ENCODE assay signal across 8 cellular contexts in the genomic region with DNA sequence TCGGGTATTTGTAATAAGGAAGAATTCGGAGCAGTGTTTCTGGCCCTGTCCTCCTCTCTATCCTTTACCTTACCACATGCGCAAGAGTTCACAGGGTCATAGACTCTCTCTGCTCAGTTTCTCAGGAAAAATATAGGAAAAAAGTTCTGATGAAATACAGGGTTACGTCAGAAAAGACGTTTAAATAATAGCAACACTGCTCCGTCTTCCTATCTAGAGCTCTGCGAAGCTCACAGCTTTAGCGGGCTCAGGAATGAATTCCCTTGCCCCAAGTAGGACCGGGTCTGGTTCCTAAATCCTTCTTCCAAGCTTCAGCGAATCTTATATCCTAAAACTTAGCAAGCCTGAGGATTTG. TPM values are rescaled to one million over a fixed set of nuclear protein-coding genes. Genes with fewer than 3 reads are reported as not detected.
A peak's percentile ranks its signal among the peaks of the same experiment; 100 is the strongest.
DNase-seq lines count a peak whose midpoint lies in the region; ATAC-seq and TF ChIP-seq lines count a peak whose summit lies in the region.

No MANE protein-coding gene starts in this region.

- H3K27ac ChIP-seq in esophagus (ENCODE audit: low read depth in 2 of 2, low read length in 1 of 2) (peak overlapping the region; percentile 81 to 99), prostate gland (peak overlapping the region; percentile 92 to 96)

- DNase-seq in GM06990 (ENCODE audit: extremely low read depth, insufficient read length) (no peak), RKO (ENCODE audit: low spot score) (peak; percentile 49), prostate gland (ENCODE audit: low spot score) (no peak), C1 segment of cervical spinal cord (lab: John Stamatoyannopoulos, UW) (no peak)

- TF ChIP-seq POLR2A in prostate gland (IDR thresholded peaks at IDR 0.05): no peak

- peaks cover 0 to 4% of the 10 kb centered on the region in 2 donors for H3K4me1 ChIP-seq in esophagus (ENCODE audit: control insufficient read depth in 2 of 2, insufficient read depth in 2 of 2, low read length in 1 of 2)
- no peaks in the 10 kb centered on the region for H3K4me1 ChIP-seq in prostate gland (replicated peaks)

- TF ChIP-seq CTCF in GM06990 (IDR thresholded peaks at IDR 0.05; ENCODE audit: insufficient read depth, low read length, poor library complexity, severe bottlenecking): no peak
- TF ChIP-seq CTCF in prostate gland (IDR thresholded peaks at IDR 0.05): no peak

- H3K36me3 ChIP-seq in GM06990 (ENCODE audit: control insufficient read depth, insufficient read depth, low read length) (no peaks in the 10 kb centered on the region; the same call in 1 of the 2 replicates), esophagus (ENCODE audit: control insufficient read depth in 2 of 2, insufficient read depth in 2 of 2, low read length in 1 of 2) (peaks cover 2% of the 10 kb centered on the region in 2 donors), prostate gland (no peaks in the 10 kb centered on the region)

- intact Hi-C loops in prostate gland (cut with DNase I): no loop called here

- H3K27me3 ChIP-seq in GM06990 (replicated peaks; ENCODE audit: control insufficient read depth, insufficient read depth, low read length) (no peaks in the 10 kb centered on the region), esophagus (ENCODE audit: control insufficient read depth in 1 of 2, insufficient read depth in 2 of 2, low read length in 2 of 2) (no peaks in the 10 kb centered on the region), prostate gland (replicated peaks; ENCODE audit: insufficient read depth) (no peaks in the 10 kb centered on the region)

- H3K4me3 ChIP-seq in GM06990 (replicated peaks; ENCODE audit: low read depth, low read length) (peak overlapping the region; percentile 97), esophagus (ENCODE audit: low read depth in 1 of 2, low read length in 2 of 2) (peak overlapping the region; percentile 78 to 100), prostate gland (peak overlapping the region; percentile 70 to 74)

- WGBS in esophagus, 2 donors: 1% methylated on average over 10 of the region's 10 CpGs
- WGBS in prostate gland: 0% methylated on average over 10 of the region's 10 CpGs

- H3K9me3 ChIP-seq in esophagus (ENCODE audit: control insufficient read depth in 2 of 2, insufficient read depth in 1 of 2, low read depth in 1 of 2, low read length in 1 of 2) (no peaks in the 10 kb centered on the region), prostate gland (no peaks in the 10 kb centered on the region)

- ATAC-seq in GM19328 (IDR thresholded peaks at IDR 0.05; ENCODE audit: unreplicated experiment): no peak
- no peak for ATAC-seq in HG03097 (IDR thresholded peaks at IDR 0.05; ENCODE audit: low FRiP score, unreplicated experiment)
- no peak for ATAC-seq in GM21526 (IDR thresholded peaks at IDR 0.05; ENCODE audit: low FRiP score, unreplicated experiment)

RNA-seq across cellular contexts. Expression of a gene that starts 0.4 kb away (rescaled TPM):
- 10 to 100 TPM; 35.1 to 40.4 TPM for polyA plus RNA-seq in esophagus
- total RNA-seq in prostate gland: 10 to 100 TPM; 22.6 to 42.0 TPM

RNA-seq across cellular contexts. Expression of a gene that starts 0.5 kb away (rescaled TPM):
- 1 to 10 TPM; 4.6 to 7.1 TPM for polyA plus RNA-seq in esophagus
- total RNA-seq in prostate gland: 10 to 100 TPM; 16.0 to 20.8 TPM
